ENCODE assay signal across 16 cellular contexts in genomic region chr9:93674580-93675335, GRCh38.
DNase-seq lines count a peak whose midpoint lies in the region; ATAC-seq and TF ChIP-seq lines count a peak whose summit lies in the region.
"Had no signal": no experiment of that assay in that cellular context is flagged by ENCODE, and none has a peak within 500 bp of the region (broad histone marks: within the 10 kb centered on the region; RNA-seq: fewer than 3 reads in every experiment).

No MANE protein-coding gene starts in this region.

- ATAC-seq in GM18502 (IDR thresholded peaks at IDR 0.05; ENCODE audit: poor library complexity, unreplicated experiment), result no peak
- ATAC-seq in HG03025 (IDR thresholded peaks at IDR 0.05; ENCODE audit: low FRiP score, unreplicated experiment), result no peak
- ATAC-seq: naive thymus-derived CD8-positive, alpha-beta T cell had no signal

- peak; percentile 52 for DNase-seq in activated effector memory CD4-positive, alpha-beta T cell treated with anti-CD3 and anti-CD28 coated beads, Interleukin-2, amount 50 U/mL, for 16 hours
- no peak for DNase-seq in activated effector memory CD4-positive, alpha-beta T cell treated with Interleukin-2 at 50 U/mL for 16 hours
- DNase-seq in coronary artery (ENCODE audit: low spot score), result peak; percentile 41
- DNase-seq in mesothelial cell of epicardium (ENCODE audit: low spot score in 2 of 2, unreplicated experiment in 2 of 2), result peak; percentile 18 to 31
- DNase-seq in type B pancreatic cell (ENCODE audit: extremely low spot score, unreplicated experiment), result peak; percentile 59
- no peak for DNase-seq in NOMO-1 (lab: John Stamatoyannopoulos, UW; ENCODE audit: unreplicated experiment in 2 of 2)
- DNase-seq: activated CD4-positive, alpha-beta T cell treated with anti-CD3 and anti-CD28 coated beads for 4 hours; activated naive CD4-positive, alpha-beta T cell treated with anti-CD3 and anti-CD28 coated beads, Interleukin-2, amount 10 ng/mL, durations not matched to agents 7 days and 5 days; central memory CD4-positive, alpha-beta T cell; HCEC 1CT; NCI-H2029 treated with DMSO at 0.1 percent for 48 hours; NCI-H748 treated with DMSO at 0.1 percent for 48 hours had no signal

- no peaks in the 10 kb centered on the region for H3K27me3 Mint-ChIP-seq in mesothelial cell of epicardium (ENCODE audit: low read depth)
- no peaks in the 10 kb centered on the region for H3K27me3 Mint-ChIP-seq in type B pancreatic cell
- H3K27me3 Mint-ChIP-seq: activated naive CD4-positive, alpha-beta T cell treated with anti-CD3 and anti-CD28 coated beads, Interleukin-2, amount 10 ng/mL, durations not matched to agents 7 days and 5 days; naive thymus-derived CD8-positive, alpha-beta T cell had no signal

- H3K4me3 Mint-ChIP-seq in mesothelial cell of epicardium, result no peak overlapping the region
- no peak overlapping the region for H3K4me3 Mint-ChIP-seq in type B pancreatic cell
- H3K4me3 Mint-ChIP-seq: activated naive CD4-positive, alpha-beta T cell treated with anti-CD3 and anti-CD28 coated beads, Interleukin-2, amount 10 ng/mL, durations not matched to agents 7 days and 5 days; naive thymus-derived CD8-positive, alpha-beta T cell; T-helper 1 cell treated with Interleukin-12 subunit alpha and Interleukin-12 subunit beta and Interleukin-4 antibody, amounts not matched to agents 30 μg/mL and 1 μg/mL, for 36 hours had no signal

- no peaks in the 10 kb centered on the region for H3K9me3 Mint-ChIP-seq in mesothelial cell of epicardium
- H3K9me3 Mint-ChIP-seq in type B pancreatic cell, result no peaks in the 10 kb centered on the region
- H3K9me3 Mint-ChIP-seq: naive thymus-derived CD8-positive, alpha-beta T cell; T-helper 1 cell treated with Interleukin-12 subunit alpha and Interleukin-12 subunit beta and Interleukin-4 antibody, amounts not matched to agents 30 μg/mL and 1 μg/mL, for 36 hours had no signal

- peaks cover 17% of the 10 kb centered on the region for H3K36me3 Mint-ChIP-seq in mesothelial cell of epicardium
- no peaks in the 10 kb centered on the region for H3K36me3 Mint-ChIP-seq in type B pancreatic cell

- no peak for TF ChIP-seq CTCF in coronary artery (IDR thresholded peaks at IDR 0.05)
- no peak for TF ChIP-seq CTCF in mesothelial cell of epicardium (IDR thresholded peaks at IDR 0.05; ENCODE audit: unreplicated experiment)
- TF ChIP-seq CTCF in type B pancreatic cell (conservative IDR thresholded peaks at IDR 0.05), result no peak

- H3K4me1 Mint-ChIP-seq in mesothelial cell of epicardium (no peaks in the 10 kb centered on the region), type B pancreatic cell (ENCODE audit: unreplicated experiment) (no peaks in the 10 kb centered on the region)
- H3K4me1 Mint-ChIP-seq: activated naive CD4-positive, alpha-beta T cell treated with anti-CD3 and anti-CD28 coated beads, Interleukin-2, amount 10 ng/mL, durations not matched to agents 7 days and 5 days had no signal

- H3K4me3 ChIP-seq in coronary artery, result no peak overlapping the region

- no peak overlapping the region for H3K27ac Mint-ChIP-seq in mesothelial cell of epicardium
- H3K27ac Mint-ChIP-seq in type B pancreatic cell, result no peak overlapping the region
- H3K27ac Mint-ChIP-seq: activated naive CD4-positive, alpha-beta T cell treated with anti-CD3 and anti-CD28 coated beads, Interleukin-2, amount 10 ng/mL, durations not matched to agents 7 days and 5 days; naive thymus-derived CD8-positive, alpha-beta T cell; T-helper 1 cell treated with Interleukin-12 subunit alpha and Interleukin-12 subunit beta and Interleukin-4 antibody, amounts not matched to agents 30 μg/mL and 1 μg/mL, for 36 hours had no signal

- no peak overlapping the region for H3K27ac ChIP-seq in coronary artery

Comparison
In these comparisons a context has a peak if more than half of its experiments do, and no peak if none do; other contexts are left out.
1. DNase-seq: peak in activated effector memory CD4-positive, alpha-beta T cell treated with anti-CD3 and anti-CD28 coated beads, Interleukin-2, amount 50 U/mL, for 16 hours (single experiment), coronary artery (single experiment), mesothelial cell of epicardium (2 of 2) and type B pancreatic cell (single experiment); none in activated effector memory CD4-positive, alpha-beta T cell treated with Interleukin-2 at 50 U/mL for 16 hours (single experiment) and NOMO-1 (0 of 2).